1 cellular context compared by ENCODE assay signal in the genomic region with DNA sequence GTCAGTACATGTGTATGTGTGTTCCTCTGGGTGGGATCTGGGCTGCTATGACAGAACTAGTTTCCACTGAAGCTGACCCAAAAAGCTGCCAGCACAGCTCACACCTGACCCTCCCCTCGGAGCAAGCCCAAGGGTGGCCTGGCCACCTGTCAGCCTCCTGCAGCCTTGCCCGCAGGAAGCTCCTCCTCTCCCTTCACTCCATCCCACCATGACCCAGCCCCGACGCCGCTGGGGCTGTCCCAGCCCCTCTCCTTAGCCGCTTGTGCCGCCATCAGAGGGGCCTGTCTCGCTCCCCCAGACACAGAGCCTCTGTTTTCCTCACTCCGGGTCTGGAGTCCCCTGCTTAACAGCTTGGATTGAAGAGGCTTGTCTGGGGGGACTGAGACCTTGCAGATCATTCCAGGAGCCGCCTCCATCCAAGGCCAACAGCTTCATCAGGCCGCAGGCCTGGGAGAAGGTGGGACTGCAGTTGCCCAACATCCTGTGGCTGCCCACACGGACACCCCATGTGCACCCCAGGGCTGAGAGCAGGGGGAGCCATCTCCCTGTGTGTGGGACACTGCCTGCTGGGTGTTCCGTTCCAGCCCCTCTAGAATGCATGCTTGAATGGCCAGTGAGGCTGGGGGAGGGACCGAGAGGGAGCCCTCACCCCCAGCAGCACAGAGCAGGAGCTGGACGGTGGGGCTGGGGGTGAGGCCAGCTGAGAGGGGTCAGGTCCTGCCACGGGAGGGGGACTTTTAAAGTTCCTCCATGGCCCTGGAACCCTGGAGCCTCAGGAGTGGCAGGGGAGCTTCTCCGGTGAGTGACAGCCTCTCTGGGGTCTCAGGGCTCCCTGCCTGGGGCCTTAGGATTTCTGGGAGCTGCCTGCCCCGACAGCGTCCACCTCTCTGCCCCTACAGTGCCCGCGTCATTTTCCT.
TF ChIP-seq lines count a peak whose summit lies in the region.

No MANE protein-coding gene starts in this region.

TF ChIP-seq in GM23338, 12 proteins besides CTCF, POLR2A, EP300 and RAD21:
- TF ChIP-seq, protein P1, sequence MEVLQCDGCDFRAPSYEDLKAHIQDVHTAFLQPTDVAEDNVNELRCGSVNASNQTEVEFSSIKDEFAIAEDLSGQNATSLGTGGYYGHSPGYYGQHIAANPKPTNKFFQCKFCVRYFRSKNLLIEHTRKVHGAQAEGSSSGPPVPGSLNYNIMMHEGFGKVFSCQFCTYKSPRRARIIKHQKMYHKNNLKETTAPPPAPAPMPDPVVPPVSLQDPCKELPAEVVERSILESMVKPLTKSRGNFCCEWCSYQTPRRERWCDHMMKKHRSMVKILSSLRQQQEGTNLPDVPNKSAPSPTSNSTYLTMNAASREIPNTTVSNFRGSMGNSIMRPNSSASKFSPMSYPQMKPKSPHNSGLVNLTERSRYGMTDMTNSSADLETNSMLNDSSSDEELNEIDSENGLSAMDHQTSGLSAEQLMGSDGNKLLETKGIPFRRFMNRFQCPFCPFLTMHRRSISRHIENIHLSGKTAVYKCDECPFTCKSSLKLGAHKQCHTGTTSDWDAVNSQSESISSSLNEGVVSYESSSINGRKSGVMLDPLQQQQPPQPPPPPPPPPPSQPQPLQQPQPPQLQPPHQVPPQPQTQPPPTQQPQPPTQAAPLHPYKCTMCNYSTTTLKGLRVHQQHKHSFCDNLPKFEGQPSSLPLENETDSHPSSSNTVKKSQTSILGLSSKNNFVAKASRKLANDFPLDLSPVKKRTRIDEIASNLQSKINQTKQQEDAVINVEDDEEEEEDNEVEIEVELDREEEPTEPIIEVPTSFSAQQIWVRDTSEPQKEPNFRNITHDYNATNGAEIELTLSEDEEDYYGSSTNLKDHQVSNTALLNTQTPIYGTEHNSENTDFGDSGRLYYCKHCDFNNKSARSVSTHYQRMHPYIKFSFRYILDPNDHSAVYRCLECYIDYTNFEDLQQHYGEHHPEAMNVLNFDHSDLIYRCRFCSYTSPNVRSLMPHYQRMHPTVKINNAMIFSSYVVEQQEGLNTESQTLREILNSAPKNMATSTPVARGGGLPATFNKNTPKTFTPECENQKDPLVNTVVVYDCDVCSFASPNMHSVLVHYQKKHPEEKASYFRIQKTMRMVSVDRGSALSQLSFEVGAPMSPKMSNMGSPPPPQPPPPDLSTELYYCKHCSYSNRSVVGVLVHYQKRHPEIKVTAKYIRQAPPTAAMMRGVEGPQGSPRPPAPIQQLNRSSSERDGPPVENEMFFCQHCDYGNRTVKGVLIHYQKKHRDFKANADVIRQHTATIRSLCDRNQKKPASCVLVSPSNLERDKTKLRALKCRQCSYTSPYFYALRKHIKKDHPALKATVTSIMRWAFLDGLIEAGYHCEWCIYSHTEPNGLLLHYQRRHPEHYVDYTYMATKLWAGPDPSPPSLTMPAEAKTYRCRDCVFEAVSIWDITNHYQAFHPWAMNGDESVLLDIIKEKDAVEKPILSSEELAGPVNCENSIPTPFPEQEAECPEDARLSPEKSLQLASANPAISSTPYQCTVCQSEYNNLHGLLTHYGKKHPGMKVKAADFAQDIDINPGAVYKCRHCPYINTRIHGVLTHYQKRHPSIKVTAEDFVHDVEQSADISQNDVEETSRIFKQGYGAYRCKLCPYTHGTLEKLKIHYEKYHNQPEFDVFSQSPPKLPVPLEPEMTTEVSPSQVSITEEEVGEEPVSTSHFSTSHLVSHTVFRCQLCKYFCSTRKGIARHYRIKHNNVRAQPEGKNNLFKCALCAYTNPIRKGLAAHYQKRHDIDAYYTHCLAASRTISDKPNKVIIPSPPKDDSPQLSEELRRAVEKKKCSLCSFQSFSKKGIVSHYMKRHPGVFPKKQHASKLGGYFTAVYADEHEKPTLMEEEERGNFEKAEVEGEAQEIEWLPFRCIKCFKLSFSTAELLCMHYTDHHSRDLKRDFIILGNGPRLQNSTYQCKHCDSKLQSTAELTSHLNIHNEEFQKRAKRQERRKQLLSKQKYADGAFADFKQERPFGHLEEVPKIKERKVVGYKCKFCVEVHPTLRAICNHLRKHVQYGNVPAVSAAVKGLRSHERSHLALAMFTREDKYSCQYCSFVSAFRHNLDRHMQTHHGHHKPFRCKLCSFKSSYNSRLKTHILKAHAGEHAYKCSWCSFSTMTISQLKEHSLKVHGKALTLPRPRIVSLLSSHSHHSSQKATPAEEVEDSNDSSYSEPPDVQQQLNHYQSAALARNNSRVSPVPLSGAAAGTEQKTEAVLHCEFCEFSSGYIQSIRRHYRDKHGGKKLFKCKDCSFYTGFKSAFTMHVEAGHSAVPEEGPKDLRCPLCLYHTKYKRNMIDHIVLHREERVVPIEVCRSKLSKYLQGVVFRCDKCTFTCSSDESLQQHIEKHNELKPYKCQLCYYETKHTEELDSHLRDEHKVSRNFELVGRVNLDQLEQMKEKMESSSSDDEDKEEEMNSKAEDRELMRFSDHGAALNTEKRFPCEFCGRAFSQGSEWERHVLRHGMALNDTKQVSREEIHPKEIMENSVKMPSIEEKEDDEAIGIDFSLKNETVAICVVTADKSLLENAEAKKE (CRISPR knock-in tag; IDR thresholded peaks at IDR 0.05): no peak
- TF ChIP-seq CREB1 (CRISPR knock-in tag; IDR thresholded peaks at IDR 0.05; ENCODE audit: low read depth): no peak
- no peak for TF ChIP-seq EZH2phosphoT487 (IDR thresholded peaks at IDR 0.05; ENCODE audit: unreplicated experiment)
- TF ChIP-seq POLR2AphosphoS5 (IDR thresholded peaks at IDR 0.05; ENCODE audit: low read depth): no peak
- TF ChIP-seq JUNB (IDR thresholded peaks at IDR 0.05; ENCODE audit: unreplicated experiment): no peak
- no peak for TF ChIP-seq ZNF331 (CRISPR knock-in tag; IDR thresholded peaks at IDR 0.05; ENCODE audit: low read depth)
- TF ChIP-seq NANOG (IDR thresholded peaks at IDR 0.05; ENCODE audit: borderline replicate concordance): no peak
- TF ChIP-seq EZH2 (IDR thresholded peaks at IDR 0.05; ENCODE audit: low read depth, unreplicated experiment): no peak
- TF ChIP-seq, protein P2, sequence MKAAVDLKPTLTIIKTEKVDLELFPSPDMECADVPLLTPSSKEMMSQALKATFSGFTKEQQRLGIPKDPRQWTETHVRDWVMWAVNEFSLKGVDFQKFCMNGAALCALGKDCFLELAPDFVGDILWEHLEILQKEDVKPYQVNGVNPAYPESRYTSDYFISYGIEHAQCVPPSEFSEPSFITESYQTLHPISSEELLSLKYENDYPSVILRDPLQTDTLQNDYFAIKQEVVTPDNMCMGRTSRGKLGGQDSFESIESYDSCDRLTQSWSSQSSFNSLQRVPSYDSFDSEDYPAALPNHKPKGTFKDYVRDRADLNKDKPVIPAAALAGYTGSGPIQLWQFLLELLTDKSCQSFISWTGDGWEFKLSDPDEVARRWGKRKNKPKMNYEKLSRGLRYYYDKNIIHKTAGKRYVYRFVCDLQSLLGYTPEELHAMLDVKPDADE (IDR thresholded peaks at IDR 0.05): no peak
- TF ChIP-seq STAT1 (IDR thresholded peaks at IDR 0.05; ENCODE audit: unreplicated experiment): no peak
- TF ChIP-seq, protein P3, sequence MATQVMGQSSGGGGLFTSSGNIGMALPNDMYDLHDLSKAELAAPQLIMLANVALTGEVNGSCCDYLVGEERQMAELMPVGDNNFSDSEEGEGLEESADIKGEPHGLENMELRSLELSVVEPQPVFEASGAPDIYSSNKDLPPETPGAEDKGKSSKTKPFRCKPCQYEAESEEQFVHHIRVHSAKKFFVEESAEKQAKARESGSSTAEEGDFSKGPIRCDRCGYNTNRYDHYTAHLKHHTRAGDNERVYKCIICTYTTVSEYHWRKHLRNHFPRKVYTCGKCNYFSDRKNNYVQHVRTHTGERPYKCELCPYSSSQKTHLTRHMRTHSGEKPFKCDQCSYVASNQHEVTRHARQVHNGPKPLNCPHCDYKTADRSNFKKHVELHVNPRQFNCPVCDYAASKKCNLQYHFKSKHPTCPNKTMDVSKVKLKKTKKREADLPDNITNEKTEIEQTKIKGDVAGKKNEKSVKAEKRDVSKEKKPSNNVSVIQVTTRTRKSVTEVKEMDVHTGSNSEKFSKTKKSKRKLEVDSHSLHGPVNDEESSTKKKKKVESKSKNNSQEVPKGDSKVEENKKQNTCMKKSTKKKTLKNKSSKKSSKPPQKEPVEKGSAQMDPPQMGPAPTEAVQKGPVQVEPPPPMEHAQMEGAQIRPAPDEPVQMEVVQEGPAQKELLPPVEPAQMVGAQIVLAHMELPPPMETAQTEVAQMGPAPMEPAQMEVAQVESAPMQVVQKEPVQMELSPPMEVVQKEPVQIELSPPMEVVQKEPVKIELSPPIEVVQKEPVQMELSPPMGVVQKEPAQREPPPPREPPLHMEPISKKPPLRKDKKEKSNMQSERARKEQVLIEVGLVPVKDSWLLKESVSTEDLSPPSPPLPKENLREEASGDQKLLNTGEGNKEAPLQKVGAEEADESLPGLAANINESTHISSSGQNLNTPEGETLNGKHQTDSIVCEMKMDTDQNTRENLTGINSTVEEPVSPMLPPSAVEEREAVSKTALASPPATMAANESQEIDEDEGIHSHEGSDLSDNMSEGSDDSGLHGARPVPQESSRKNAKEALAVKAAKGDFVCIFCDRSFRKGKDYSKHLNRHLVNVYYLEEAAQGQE (IDR thresholded peaks at IDR 0.05; ENCODE audit: unreplicated experiment): no peak
- TF ChIP-seq ZNF114 (CRISPR knock-in tag; IDR thresholded peaks at IDR 0.05): no peak
